In the genomic region with DNA sequence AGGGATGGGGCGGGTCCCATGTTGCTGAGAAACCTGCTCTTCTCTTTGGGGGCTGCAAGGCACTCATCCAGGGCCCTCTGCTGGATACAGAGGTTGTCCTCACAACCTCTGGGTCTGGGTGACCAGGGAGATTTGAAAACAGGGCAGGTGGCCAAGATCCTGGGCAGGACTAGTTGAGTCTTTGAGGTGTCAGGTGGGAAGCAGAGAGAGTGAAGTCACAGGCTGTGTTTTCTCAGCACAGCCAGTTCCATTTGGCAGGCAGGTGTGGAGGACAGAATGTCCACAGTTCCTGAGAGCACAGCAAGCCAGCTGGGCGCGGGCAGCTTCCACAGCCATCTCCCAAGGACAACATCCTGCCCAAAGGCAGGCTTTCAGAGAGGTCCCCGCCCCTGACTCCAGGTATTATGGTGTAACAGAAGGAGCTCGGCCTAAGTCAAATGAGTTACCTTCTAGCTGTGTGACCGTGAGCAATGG, we compare ENCODE assay signal across 13 cellular contexts.
DNase-seq lines count a peak whose midpoint lies in the region; ATAC-seq, FAIRE-seq and TF ChIP-seq lines count a peak whose summit lies in the region.
"Had no signal": no experiment of that assay in that cellular context is flagged by ENCODE, and none has a peak within 500 bp of the region (broad histone marks: within the 10 kb centered on the region; RNA-seq: fewer than 3 reads in every experiment).

No MANE protein-coding gene starts in this region.

- H3K27ac ChIP-seq in RWPE1 (peak overlapping the region; percentile 35), small intestine (ENCODE audit: low read depth in 1 of 2, low read length in 1 of 2) (no peak overlapping the region), tibial artery (no peak overlapping the region)
- H3K27ac ChIP-seq: BLaER1 treated with 17β-estradiol and CSF1 and Interleukin-3, amounts not matched to agents 10 nM and 100 nM; HL-60; PC-9 had no signal

- intact Hi-C loops in left ventricle myocardium superior (cut with micrococcal nuclease), result no loop called here
- intact Hi-C loops in tibial artery (cut with DNase I; ENCODE audit: low total_unique reads), result loop anchor here (10.0 kb wide), 1 partner anchor 386 kb away; no protein-coding TSS in a partner anchor

- H3K9me3 ChIP-seq in small intestine (ENCODE audit: control insufficient read depth, low read depth) (no peaks in the 10 kb centered on the region), tibial artery (no peaks in the 10 kb centered on the region)

- H3K36me3 ChIP-seq in small intestine (ENCODE audit: control insufficient read depth in 2 of 2, insufficient read depth in 2 of 2, low read length in 2 of 2) (no peaks in the 10 kb centered on the region), tibial artery (no peaks in the 10 kb centered on the region)
- H3K36me3 ChIP-seq: BLaER1 treated with 17β-estradiol and CSF1 and Interleukin-3, amounts not matched to agents 10 nM and 100 nM had no signal

- TF ChIP-seq CTCF in RWPE1 (conservative IDR thresholded peaks at IDR 0.05; ENCODE audit: low read depth), result no peak
- TF ChIP-seq CTCF in tibial artery (IDR thresholded peaks at IDR 0.05), result no peak

- POLR2A ChIA-PET in RWPE1 (lab: Yijun Ruan, JAX; ENCODE audit: low non-redundant PET), result no interaction called here

- CTCF ChIA-PET in RWPE1 (lab: Yijun Ruan, JAX), result interaction anchor here (0.6 kb wide), 1 partner anchor 47 kb away, joined by 4 read pairs; no protein-coding TSS in a partner anchor

- DNase-seq in HT-29 (ENCODE audit: low spot score) (peak; percentile 30), RWPE1 (ENCODE audit: low spot score) (no peak), left ventricle myocardium superior (peak; percentile 78), small intestine (peak; percentile 79), T-helper 2 cell (no peak), Kasumi-1 (lab: John Stamatoyannopoulos, UW) (no peak), tibial artery (no peak)
- DNase-seq: activated CD4-positive, alpha-beta T cell treated with anti-CD3 and anti-CD28 coated beads for 36 hours; cortex of kidney; mesendoderm had no signal

- 25 to 51% (median 48%) methylated on average over 6 of the region's 6 CpGs for WGBS in small intestine, 3 donors

- no peak for FAIRE-seq in small intestine (lab: Jason Lieb, UNC)

- no peak overlapping the region for H3K4me3 ChIP-seq in small intestine (ENCODE audit: low read depth in 1 of 2, low read length in 2 of 2)
- no peak overlapping the region for H3K4me3 ChIP-seq in tibial artery
- H3K4me3 ChIP-seq: BLaER1 treated with 17β-estradiol and CSF1 and Interleukin-3, amounts not matched to agents 10 nM and 100 nM; PC-9 had no signal

- H3K27me3 ChIP-seq in small intestine (ENCODE audit: control insufficient read depth in 2 of 2, insufficient read depth in 2 of 2, low read length in 2 of 2), result no peaks in the 10 kb centered on the region
- no peaks in the 10 kb centered on the region for H3K27me3 ChIP-seq in tibial artery
- H3K27me3 ChIP-seq: BLaER1 treated with 17β-estradiol and CSF1 and Interleukin-3, amounts not matched to agents 10 nM and 100 nM had no signal

- H3K4me1 ChIP-seq in small intestine (ENCODE audit: control insufficient read depth in 2 of 2, insufficient read depth in 1 of 2, low read depth in 1 of 2, low read length in 1 of 2) (no peaks in the 10 kb centered on the region), tibial artery (peaks cover 0 to 12% (median 0%) of the 10 kb centered on the region in 4 donors)

- ATAC-seq in left ventricle myocardium superior, result peak; percentile 95
- ATAC-seq: activated CD4-positive, alpha-beta T cell treated with anti-CD3 and anti-CD28 coated beads for 36 hours had no signal

Comparison
In these comparisons a context has a peak if more than half of its experiments do, and no peak if none do; other contexts are left out.
1. DNase-seq: peak in HT-29 (single experiment), left ventricle myocardium superior (single experiment) and small intestine (single experiment); none in RWPE1 (single experiment), T-helper 2 cell (0 of 5), Kasumi-1 (0 of 2) and tibial artery (0 of 2).